Comparison of ENCODE assay signal across 25 cellular contexts in the genomic region with DNA sequence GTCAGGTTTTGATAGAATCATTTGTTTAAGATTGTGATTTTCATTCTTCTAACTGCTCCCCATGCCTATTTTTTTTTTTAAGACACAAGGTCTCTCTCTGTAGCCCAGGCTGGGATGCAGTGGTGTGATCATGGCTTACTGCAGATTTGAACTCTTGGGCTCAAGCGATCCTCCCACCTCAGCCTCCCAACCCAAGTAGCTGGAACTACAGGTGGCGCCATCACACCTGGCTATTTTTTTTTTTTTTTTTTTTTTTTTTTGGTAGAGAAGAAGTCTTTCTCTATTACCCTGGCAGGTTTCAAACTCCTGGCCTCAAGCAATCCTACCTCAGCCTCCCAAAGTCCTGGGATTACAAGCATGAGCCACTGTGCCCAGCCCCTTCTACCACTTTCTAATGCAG.
"Had no signal": no experiment of that assay in that cellular context is flagged by ENCODE, and none has a peak within 500 bp of the region (broad histone marks: within the 10 kb centered on the region; RNA-seq: fewer than 3 reads in every experiment).

No MANE protein-coding gene starts in this region.

- DNase-seq: activated CD4-positive, alpha-beta T cell treated with anti-CD3 and anti-CD28 coated beads for 1 hour; activated CD4-positive, alpha-beta T cell treated with anti-CD3 and anti-CD28 coated beads, Interleukin-2, amount 50 U/mL, for 1 hour; activated CD8-positive, alpha-beta T cell treated with anti-CD3 and anti-CD28 coated beads, Interleukin-2, amount 10 ng/mL, durations not matched to agents 7 days and 5 days; activated gamma-delta T cell treated with Interleukin-2 at 50 U/mL for 16 hours; anterior cingulate cortex; body of pancreas; effector CD4-positive, alpha-beta T cell; gastrocnemius medialis; left colon; mesenchymal stem cell; pancreas; psoas muscle; stimulated activated CD4-positive, alpha-beta T cell treated with anti-CD3 and anti-CD28 coated beads, Interleukin-4, amount 100 ng/mL, for 24 hours; stimulated activated naive CD8-positive, alpha-beta T cell treated with anti-CD3 and anti-CD28 coated beads, Interleukin-15, Interleukin-2, amounts not matched to agents 100 U/mL and 50 U/mL, for 24 hours; upper lobe of left lung had no signal

- H3K36me3 ChIP-seq: esophagus muscularis mucosa, gastrocnemius medialis, pancreas, right atrium auricular region, upper lobe of left lung had no signal

- H3K27me3 Mint-ChIP-seq: dendritic cell treated with granulocyte-macrophage colony-stimulating factor and Interleukin-4, amounts not matched to agents 40 ng/mL and 50 ng/mL, for 4 days had no signal

- H3K27me3 ChIP-seq: body of pancreas, gastrocnemius medialis, right atrium auricular region, upper lobe of left lung had no signal

- ATAC-seq: activated CD8-positive, alpha-beta T cell treated with anti-CD3 and anti-CD28 coated beads, Interleukin-2, amount 10 ng/mL, durations not matched to agents 7 days and 5 days; body of pancreas; gastrocnemius medialis; left colon; pancreas; psoas muscle; stimulated activated naive CD8-positive, alpha-beta T cell treated with anti-CD3 and anti-CD28 coated beads, Interleukin-15, Interleukin-2, amounts not matched to agents 100 U/mL and 50 U/mL, for 24 hours had no signal

- H3K4me3 ChIP-seq: body of pancreas, esophagus muscularis mucosa, gastrocnemius medialis, pancreas, psoas muscle, right atrium auricular region, upper lobe of left lung had no signal

- H3K4me3 Mint-ChIP-seq: activated CD8-positive, alpha-beta T cell treated with anti-CD3 and anti-CD28 coated beads, Interleukin-2, amount 10 ng/mL, durations not matched to agents 7 days and 5 days; activated naive CD4-positive, alpha-beta T cell treated with anti-CD3 and anti-CD28 coated beads, Interleukin-2, amount 50 U/mL, for 24 hours; activated T-helper 1 cell treated with anti-CD3 and anti-CD28 coated beads, Interleukin-12 subunit alpha, Interleukin-12 subunit beta, Interleukin-2, Interleukin-4 antibody, amounts not matched to agents 30 ng/mL and 10 ng/mL and 1 ng/mL, durations not matched to agents 14 hours and 24 hours and 36 hours; dendritic cell treated with granulocyte-macrophage colony-stimulating factor and Interleukin-4, amounts not matched to agents 40 ng/mL and 50 ng/mL, for 4 days; nephron; T-helper 2 cell treated with Interferon-gamma antibody and Interleukin-4, amounts not matched to agents 5 μg/mL and 100 μg/mL, for 36 hours had no signal

- H3K27ac Mint-ChIP-seq: activated CD8-positive, alpha-beta T cell treated with anti-CD3 and anti-CD28 coated beads, Interleukin-2, amount 10 ng/mL, durations not matched to agents 7 days and 5 days; activated naive CD4-positive, alpha-beta T cell treated with anti-CD3 and anti-CD28 coated beads, Interleukin-2, amount 50 U/mL, for 24 hours; activated T-helper 1 cell treated with anti-CD3 and anti-CD28 coated beads, Interleukin-12 subunit alpha, Interleukin-12 subunit beta, Interleukin-2, Interleukin-4 antibody, amounts not matched to agents 30 ng/mL and 10 ng/mL and 1 ng/mL, durations not matched to agents 14 hours and 24 hours and 36 hours; dendritic cell treated with granulocyte-macrophage colony-stimulating factor and Interleukin-4, amounts not matched to agents 40 ng/mL and 50 ng/mL, for 4 days; nephron; T-helper 2 cell treated with Interferon-gamma antibody and Interleukin-4, amounts not matched to agents 5 μg/mL and 100 μg/mL, for 36 hours had no signal

- H3K27ac ChIP-seq: body of pancreas, esophagus muscularis mucosa, gastrocnemius medialis, pancreas, psoas muscle, right atrium auricular region, upper lobe of left lung, VCaP had no signal

- H3K36me3 Mint-ChIP-seq: activated naive CD4-positive, alpha-beta T cell treated with anti-CD3 and anti-CD28 coated beads, Interleukin-2, amount 50 U/mL, for 24 hours had no signal

- H3K4me1 ChIP-seq: body of pancreas, esophagus muscularis mucosa, pancreas, right atrium auricular region, upper lobe of left lung had no signal

- H3K9me3 ChIP-seq: body of pancreas, esophagus muscularis mucosa, gastrocnemius medialis, pancreas, psoas muscle, right atrium auricular region, upper lobe of left lung had no signal

- FAIRE-seq: endothelial cell of umbilical vein, islet of Langerhans, pancreas had no signal

- H3K4me1 Mint-ChIP-seq: activated naive CD4-positive, alpha-beta T cell treated with anti-CD3 and anti-CD28 coated beads, Interleukin-2, amount 50 U/mL, for 24 hours had no signal

- H3K9me3 Mint-ChIP-seq: activated T-helper 1 cell treated with anti-CD3 and anti-CD28 coated beads, Interleukin-12 subunit alpha, Interleukin-12 subunit beta, Interleukin-2, Interleukin-4 antibody, amounts not matched to agents 30 ng/mL and 10 ng/mL and 1 ng/mL, durations not matched to agents 14 hours and 24 hours and 36 hours; dendritic cell treated with granulocyte-macrophage colony-stimulating factor and Interleukin-4, amounts not matched to agents 40 ng/mL and 50 ng/mL, for 4 days; nephron; T-helper 2 cell treated with Interferon-gamma antibody and Interleukin-4, amounts not matched to agents 5 μg/mL and 100 μg/mL, for 36 hours had no signal
